1 cellular context compared by ENCODE assay signal in the genomic region with DNA sequence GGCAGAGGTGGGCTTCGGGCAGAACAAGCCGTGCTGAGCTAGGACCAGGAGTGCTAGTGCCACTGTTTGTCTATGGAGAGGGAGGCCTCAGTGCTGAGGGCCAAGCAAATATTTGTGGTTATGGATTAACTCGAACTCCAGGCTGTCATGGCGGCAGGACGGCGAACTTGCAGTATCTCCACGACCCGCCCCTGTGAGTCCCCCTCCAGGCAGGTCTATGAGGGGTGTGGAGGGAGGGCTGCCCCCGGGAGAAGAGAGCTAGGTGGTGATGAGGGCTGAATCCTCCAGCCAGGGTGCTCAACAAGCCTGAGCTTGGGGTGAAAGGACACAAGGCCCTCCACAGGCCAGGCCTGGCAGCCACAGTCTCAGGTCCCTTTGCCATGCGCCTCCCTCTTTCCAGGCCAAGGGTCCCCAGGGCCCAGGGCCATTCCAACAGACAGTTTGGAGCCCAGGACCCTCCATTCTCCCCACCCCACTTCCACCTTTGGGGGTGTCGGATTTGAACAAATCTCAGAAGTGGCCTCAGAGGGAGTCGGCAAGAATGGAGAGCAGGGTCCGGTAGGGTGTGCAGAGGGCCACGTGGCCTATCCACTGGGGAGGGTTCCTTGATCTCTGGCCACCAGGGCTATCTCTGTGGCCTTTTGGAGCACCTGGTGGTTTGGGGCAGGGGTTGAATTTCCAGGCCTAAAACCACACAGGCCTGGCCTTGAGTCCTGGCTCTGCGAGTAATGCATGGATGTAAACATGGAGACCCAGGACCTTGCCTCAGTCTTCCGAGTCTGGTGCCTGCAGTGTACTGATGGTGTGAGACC.
TF ChIP-seq lines count a peak whose summit lies in the region.

Gene PROC, plus strand, starts transcription at position 128 of the 812 bp plus-strand sequence. CDS start 1,516 bp downstream, outside the sequence.

TF ChIP-seq in HepG2, 621 proteins besides CTCF, POLR2A, EP300 and RAD21 (continued from another document and continues in another):
- TF ChIP-seq, protein P1, sequence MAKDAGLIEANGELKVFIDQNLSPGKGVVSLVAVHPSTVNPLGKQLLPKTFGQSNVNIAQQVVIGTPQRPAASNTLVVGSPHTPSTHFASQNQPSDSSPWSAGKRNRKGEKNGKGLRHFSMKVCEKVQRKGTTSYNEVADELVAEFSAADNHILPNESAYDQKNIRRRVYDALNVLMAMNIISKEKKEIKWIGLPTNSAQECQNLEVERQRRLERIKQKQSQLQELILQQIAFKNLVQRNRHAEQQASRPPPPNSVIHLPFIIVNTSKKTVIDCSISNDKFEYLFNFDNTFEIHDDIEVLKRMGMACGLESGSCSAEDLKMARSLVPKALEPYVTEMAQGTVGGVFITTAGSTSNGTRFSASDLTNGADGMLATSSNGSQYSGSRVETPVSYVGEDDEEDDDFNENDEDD (CRISPR knock-in tag; IDR thresholded peaks at IDR 0.05; ENCODE audit: borderline replicate concordance) = peak; percentile 67
- TF ChIP-seq AGO2 (optimal IDR thresholded peaks at IDR 0.05; ENCODE audit: low read depth, low read length) = peak; percentile 85
- TF ChIP-seq RFX5 (IDR thresholded peaks at IDR 0.05; ENCODE audit: low read depth, low read length) = no peak
- peak; percentile 45 for TF ChIP-seq CCAR2 (optimal IDR thresholded peaks at IDR 0.05; ENCODE audit: low read depth, low read length)
- peak; percentile 98 for TF ChIP-seq ZNF879 (CRISPR knock-in tag; IDR thresholded peaks at IDR 0.05)
- TF ChIP-seq, protein P2, sequence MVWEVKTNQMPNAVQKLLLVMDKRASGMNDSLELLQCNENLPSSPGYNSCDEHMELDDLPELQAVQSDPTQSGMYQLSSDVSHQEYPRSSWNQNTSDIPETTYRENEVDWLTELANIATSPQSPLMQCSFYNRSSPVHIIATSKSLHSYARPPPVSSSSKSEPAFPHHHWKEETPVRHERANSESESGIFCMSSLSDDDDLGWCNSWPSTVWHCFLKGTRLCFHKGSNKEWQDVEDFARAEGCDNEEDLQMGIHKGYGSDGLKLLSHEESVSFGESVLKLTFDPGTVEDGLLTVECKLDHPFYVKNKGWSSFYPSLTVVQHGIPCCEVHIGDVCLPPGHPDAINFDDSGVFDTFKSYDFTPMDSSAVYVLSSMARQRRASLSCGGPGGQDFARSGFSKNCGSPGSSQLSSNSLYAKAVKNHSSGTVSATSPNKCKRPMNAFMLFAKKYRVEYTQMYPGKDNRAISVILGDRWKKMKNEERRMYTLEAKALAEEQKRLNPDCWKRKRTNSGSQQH (CRISPR knock-in tag; IDR thresholded peaks at IDR 0.05; ENCODE audit: low read depth) = no peak
- TF ChIP-seq CBX2 (IDR thresholded peaks at IDR 0.05; ENCODE audit: low read depth, low read length) = no peak
- no peak for TF ChIP-seq CBX2 (CRISPR knock-in tag; IDR thresholded peaks at IDR 0.05; ENCODE audit: low read depth)
- TF ChIP-seq ZBTB1 (CRISPR knock-in tag; IDR thresholded peaks at IDR 0.05; ENCODE audit: borderline replicate concordance) = peak; percentile 58; the same call in 1 of the 2 replicates
- TF ChIP-seq ZNF24 (IDR thresholded peaks at IDR 0.05) = peak; percentile 46; the same call in 1 of the 2 replicates
- peak; percentile 78 for TF ChIP-seq KDM5A (IDR thresholded peaks at IDR 0.05; ENCODE audit: borderline replicate concordance, low read length)
- TF ChIP-seq ZNF558 (CRISPR knock-in tag; IDR thresholded peaks at IDR 0.05; ENCODE audit: borderline replicate concordance) = peak; percentile 93; the same call in 1 of the 2 replicates
- no peak for TF ChIP-seq SRF (IDR thresholded peaks at IDR 0.05; ENCODE audit: low read depth, low read length)
- TF ChIP-seq, protein P3, sequence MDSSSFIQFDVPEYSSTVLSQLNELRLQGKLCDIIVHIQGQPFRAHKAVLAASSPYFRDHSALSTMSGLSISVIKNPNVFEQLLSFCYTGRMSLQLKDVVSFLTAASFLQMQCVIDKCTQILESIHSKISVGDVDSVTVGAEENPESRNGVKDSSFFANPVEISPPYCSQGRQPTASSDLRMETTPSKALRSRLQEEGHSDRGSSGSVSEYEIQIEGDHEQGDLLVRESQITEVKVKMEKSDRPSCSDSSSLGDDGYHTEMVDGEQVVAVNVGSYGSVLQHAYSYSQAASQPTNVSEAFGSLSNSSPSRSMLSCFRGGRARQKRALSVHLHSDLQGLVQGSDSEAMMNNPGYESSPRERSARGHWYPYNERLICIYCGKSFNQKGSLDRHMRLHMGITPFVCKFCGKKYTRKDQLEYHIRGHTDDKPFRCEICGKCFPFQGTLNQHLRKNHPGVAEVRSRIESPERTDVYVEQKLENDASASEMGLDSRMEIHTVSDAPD (CRISPR knock-in tag; IDR thresholded peaks at IDR 0.05) = no peak; the same call in 1 of the 2 replicates
- TF ChIP-seq E2F5 (CRISPR knock-in tag; conservative IDR thresholded peaks at IDR 0.05) = no peak; the same call in 1 of the 2 replicates
- TF ChIP-seq ZNF780A (CRISPR knock-in tag; IDR thresholded peaks at IDR 0.05) = 0 out of 2 replicates have a peak, but pooled peaks have one; percentile 13
- peak; percentile 70 for TF ChIP-seq AHR (CRISPR knock-in tag; IDR thresholded peaks at IDR 0.05)
- TF ChIP-seq, protein P4, sequence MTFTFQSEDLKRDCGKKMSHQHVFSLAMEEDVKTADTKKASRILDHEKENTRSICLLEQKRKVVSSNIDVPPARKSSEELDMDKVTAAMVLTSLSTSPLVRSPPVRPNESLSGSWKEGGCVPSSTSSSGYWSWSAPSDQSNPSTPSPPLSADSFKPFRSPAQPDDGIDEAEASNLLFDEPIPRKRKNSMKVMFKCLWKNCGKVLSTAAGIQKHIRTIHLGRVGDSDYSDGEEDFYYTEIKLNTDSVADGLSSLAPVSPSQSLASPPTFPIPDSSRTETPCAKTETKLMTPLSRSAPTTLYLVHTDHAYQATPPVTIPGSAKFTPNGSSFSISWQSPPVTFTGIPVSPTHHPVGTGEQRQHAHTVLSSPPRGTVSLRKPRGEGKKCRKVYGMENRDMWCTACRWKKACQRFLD (CRISPR knock-in tag; IDR thresholded peaks at IDR 0.05; ENCODE audit: borderline replicate concordance) = peak; percentile 93
- TF ChIP-seq BATF2 (CRISPR knock-in tag; IDR thresholded peaks at IDR 0.05) = no peak; the same call in 1 of the 2 replicates
- peak; percentile 22; the same call in 1 of the 2 replicates for TF ChIP-seq ZFP1 (CRISPR knock-in tag; IDR thresholded peaks at IDR 0.05)
- peak; percentile 99 for TF ChIP-seq ZNF350 (CRISPR knock-in tag; IDR thresholded peaks at IDR 0.05; ENCODE audit: borderline replicate concordance, low read depth)
- TF ChIP-seq, protein P5, sequence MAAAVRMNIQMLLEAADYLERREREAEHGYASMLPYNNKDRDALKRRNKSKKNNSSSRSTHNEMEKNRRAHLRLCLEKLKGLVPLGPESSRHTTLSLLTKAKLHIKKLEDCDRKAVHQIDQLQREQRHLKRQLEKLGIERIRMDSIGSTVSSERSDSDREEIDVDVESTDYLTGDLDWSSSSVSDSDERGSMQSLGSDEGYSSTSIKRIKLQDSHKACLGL (CRISPR knock-in tag; IDR thresholded peaks at IDR 0.05) = no peak; the same call in 1 of the 2 replicates
- TF ChIP-seq ZNF547 (CRISPR knock-in tag; IDR thresholded peaks at IDR 0.05) = peak; percentile 86
- TF ChIP-seq, protein P6, sequence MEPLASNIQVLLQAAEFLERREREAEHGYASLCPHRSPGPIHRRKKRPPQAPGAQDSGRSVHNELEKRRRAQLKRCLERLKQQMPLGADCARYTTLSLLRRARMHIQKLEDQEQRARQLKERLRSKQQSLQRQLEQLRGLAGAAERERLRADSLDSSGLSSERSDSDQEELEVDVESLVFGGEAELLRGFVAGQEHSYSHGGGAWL (CRISPR knock-in tag; IDR thresholded peaks at IDR 0.05) = peak; percentile 63
- peak; percentile 94 for TF ChIP-seq ZNF891 (CRISPR knock-in tag; IDR thresholded peaks at IDR 0.05)
- peak; percentile 47; the same call in 1 of the 2 replicates for TF ChIP-seq CAMTA2 (CRISPR knock-in tag; IDR thresholded peaks at IDR 0.05; ENCODE audit: borderline replicate concordance)
- peak; percentile 72; the same call in 1 of the 2 replicates for TF ChIP-seq CBX5 (CRISPR knock-in tag; IDR thresholded peaks at IDR 0.05; ENCODE audit: borderline replicate concordance)
- TF ChIP-seq POLR2AphosphoS2 (IDR thresholded peaks at IDR 0.05; ENCODE audit: low read depth, low read length) = no peak
- no peak; the same call in 1 of the 2 replicates for TF ChIP-seq ZNF484 (CRISPR knock-in tag; IDR thresholded peaks at IDR 0.05; ENCODE audit: borderline replicate concordance, low read depth)
- TF ChIP-seq, protein P7, sequence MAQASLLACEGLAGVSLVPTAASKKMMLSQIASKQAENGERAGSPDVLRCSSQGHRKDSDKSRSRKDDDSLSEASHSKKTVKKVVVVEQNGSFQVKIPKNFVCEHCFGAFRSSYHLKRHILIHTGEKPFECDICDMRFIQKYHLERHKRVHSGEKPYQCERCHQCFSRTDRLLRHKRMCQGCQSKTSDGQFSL (CRISPR knock-in tag; IDR thresholded peaks at IDR 0.05) = peak; percentile 71; the same call in 1 of the 2 replicates
- TF ChIP-seq, protein P8, sequence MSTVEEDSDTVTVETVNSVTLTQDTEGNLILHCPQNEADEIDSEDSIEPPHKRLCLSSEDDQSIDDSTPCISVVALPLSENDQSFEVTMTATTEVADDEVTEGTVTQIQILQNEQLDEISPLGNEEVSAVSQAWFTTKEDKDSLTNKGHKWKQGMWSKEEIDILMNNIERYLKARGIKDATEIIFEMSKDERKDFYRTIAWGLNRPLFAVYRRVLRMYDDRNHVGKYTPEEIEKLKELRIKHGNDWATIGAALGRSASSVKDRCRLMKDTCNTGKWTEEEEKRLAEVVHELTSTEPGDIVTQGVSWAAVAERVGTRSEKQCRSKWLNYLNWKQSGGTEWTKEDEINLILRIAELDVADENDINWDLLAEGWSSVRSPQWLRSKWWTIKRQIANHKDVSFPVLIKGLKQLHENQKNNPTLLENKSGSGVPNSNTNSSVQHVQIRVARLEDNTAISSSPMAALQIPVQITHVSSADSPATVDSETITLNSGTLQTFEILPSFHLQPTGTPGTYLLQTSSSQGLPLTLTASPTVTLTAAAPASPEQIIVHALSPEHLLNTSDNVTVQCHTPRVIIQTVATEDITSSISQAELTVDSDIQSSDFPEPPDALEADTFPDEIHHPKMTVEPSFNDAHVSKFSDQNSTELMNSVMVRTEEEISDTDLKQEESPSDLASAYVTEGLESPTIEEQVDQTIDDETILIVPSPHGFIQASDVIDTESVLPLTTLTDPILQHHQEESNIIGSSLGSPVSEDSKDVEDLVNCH (CRISPR knock-in tag; IDR thresholded peaks at IDR 0.05) = 0 out of 2 replicates have a peak, but pooled peaks have one; percentile 35
- no peak for TF ChIP-seq ZNF10 (CRISPR knock-in tag; IDR thresholded peaks at IDR 0.05; ENCODE audit: borderline replicate concordance, low read depth)
- 0 out of 2 replicates have a peak, but pooled peaks have one; percentile 47 for TF ChIP-seq ZFYVE20 (CRISPR knock-in tag; IDR thresholded peaks at IDR 0.05; ENCODE audit: borderline replicate concordance, low read depth)
- TF ChIP-seq SP1 (IDR thresholded peaks at IDR 0.05) = no peak
- TF ChIP-seq SP1 (CRISPR knock-in tag; IDR thresholded peaks at IDR 0.05) = no peak
- peak; percentile 81; the same call in 1 of the 2 replicates for TF ChIP-seq MYNN (CRISPR knock-in tag; IDR thresholded peaks at IDR 0.05; ENCODE audit: low read depth)
- TF ChIP-seq ZFP90 (CRISPR knock-in tag; IDR thresholded peaks at IDR 0.05; ENCODE audit: borderline replicate concordance) = peak; percentile 94; the same call in 1 of the 2 replicates
